In genomic region chr16:21263640-21264211, GRCh38 we compare ENCODE assay signal across 8 cellular contexts. TPM values are rescaled to one million over a fixed set of nuclear protein-coding genes. Genes with fewer than 3 reads are reported as not detected.
DNase-seq lines count a peak whose midpoint lies in the region; ATAC-seq and TF ChIP-seq lines count a peak whose summit lies in the region.

No MANE protein-coding gene starts in this region.

- H3K9ac ChIP-seq in BLaER1: no peak overlapping the region
- H3K9ac ChIP-seq in fibroblast of lung (ENCODE audit: insufficient read depth, low read length): no peak overlapping the region

- H3K79me2 ChIP-seq in fibroblast of lung (ENCODE audit: control insufficient read depth, insufficient read depth, low read length): no peaks in the 10 kb centered on the region

- H4K20me1 ChIP-seq in BLaER1 (no peaks in the 10 kb centered on the region), fibroblast of lung (ENCODE audit: control insufficient read depth, extremely low read depth, insufficient read depth, low read length) (no peaks in the 10 kb centered on the region)

- no peak overlapping the region for H2AFZ ChIP-seq in fibroblast of lung (ENCODE audit: low read length)

- DNase-seq in HK-2 (ENCODE audit: unreplicated experiment) (peak; percentile 32), fibroblast of lung (ENCODE audit: low read depth in 2 of 2) (peak; percentile 16 to 28), NCI-H2227 (lab: John Stamatoyannopoulos, UW; ENCODE audit: unreplicated experiment) (no peak), RWPE1 (ENCODE audit: low spot score) (no peak), GDM1 (lab: John Stamatoyannopoulos, UW) (no peak)
- no peak for DNase-seq in activated CD4-positive, alpha-beta T cell treated with anti-CD3 and anti-CD28 coated beads for 48 hours

- H3K4me1 ChIP-seq in BLaER1 (peaks cover 37% of the 10 kb centered on the region), fibroblast of lung (ENCODE audit: control insufficient read depth, extremely low read depth, insufficient read depth, low read length) (peaks cover 5% of the 10 kb centered on the region)

- no peak overlapping the region for H3K4me3 ChIP-seq in BLaER1
- no peak overlapping the region for H3K4me3 ChIP-seq in fibroblast of lung (replicated peaks in 1 of 4; ENCODE audit: control extremely low read depth in 1 of 4, insufficient read depth in 1 of 4, low read depth in 3 of 4, low read length in 4 of 4)

- no peaks in the 10 kb centered on the region for H3K27me3 ChIP-seq in BLaER1
- H3K27me3 ChIP-seq in fibroblast of lung (ENCODE audit: control insufficient read depth, insufficient read depth, low read length): no peaks in the 10 kb centered on the region

- H3K36me3 ChIP-seq in BLaER1: no peaks in the 10 kb centered on the region
- no peaks in the 10 kb centered on the region for H3K36me3 ChIP-seq in fibroblast of lung (ENCODE audit: control insufficient read depth, insufficient read depth, low read length)

- CTCF ChIA-PET in RWPE1 (lab: Yijun Ruan, JAX): no interaction called here

- peak overlapping the region; percentile 48; the same call in 1 of the 2 replicates for H3K27ac ChIP-seq in BLaER1
- no peak overlapping the region for H3K27ac ChIP-seq in fibroblast of lung (ENCODE audit: insufficient read depth, low read length)
- no peak overlapping the region for H3K27ac ChIP-seq in RWPE1

- POLR2A ChIA-PET in RWPE1 (lab: Yijun Ruan, JAX; ENCODE audit: low non-redundant PET): no interaction called here

- H3K9me3 ChIP-seq in BLaER1 (no peaks in the 10 kb centered on the region), fibroblast of lung (ENCODE audit: control insufficient read depth, insufficient read depth, low read depth, low read length) (no peaks in the 10 kb centered on the region)

- no peak for TF ChIP-seq CTCF in fibroblast of lung (conservative IDR thresholded peaks at IDR 0.05 in 1 of 2, IDR thresholded peaks at IDR 0.05 in 1 of 2; ENCODE audit: low read depth in 1 of 2, low read length in 2 of 2)
- TF ChIP-seq CTCF in RWPE1 (conservative IDR thresholded peaks at IDR 0.05; ENCODE audit: low read depth): no peak

- H3K4me2 ChIP-seq in BLaER1: peak overlapping the region; percentile 66
- peak overlapping the region; percentile 38 for H3K4me2 ChIP-seq in fibroblast of lung (ENCODE audit: extremely low read depth, insufficient read depth, low read length)

- ATAC-seq in GM19438 (IDR thresholded peaks at IDR 0.05; ENCODE audit: low read depth, unreplicated experiment): peak; percentile 94

RNA-seq across cellular contexts. Expression of gene CRYM, which starts 14.4 kb away (rescaled TPM):
- total RNA-seq in fibroblast of lung: 0.26 and 0.50 TPM in 2 replicates
- polyA plus RNA-seq in fibroblast of lung: 0.06 and 0.30 TPM in 2 replicates
- 0.69 TPM in 1 of 2 replicates, not detected in the other for polyA plus RNA-seq in fibroblast of lung (2012)
- polyA minus RNA-seq in fibroblast of lung (ENCODE audit: low replicate concordance): not detected in 2 replicates

RNA-seq across cellular contexts. Expression of gene ANKS4B, which starts 30.2 kb away (rescaled TPM):
- not detected in 2 replicates for total RNA-seq in fibroblast of lung
- not detected in 2 replicates for polyA plus RNA-seq in fibroblast of lung
- polyA plus RNA-seq in fibroblast of lung (2012): not detected in 2 replicates
- polyA minus RNA-seq in fibroblast of lung (ENCODE audit: low replicate concordance): not detected in 2 replicates

RNA-seq across cellular contexts. Expression of gene ZP2, which starts 52.4 kb away (rescaled TPM):
- total RNA-seq in fibroblast of lung: not detected in 2 replicates
- not detected in 2 replicates for polyA plus RNA-seq in fibroblast of lung
- polyA plus RNA-seq in fibroblast of lung (2012): not detected in 2 replicates
- not detected in 2 replicates for polyA minus RNA-seq in fibroblast of lung (ENCODE audit: low replicate concordance)

Comparison
In these comparisons a context has a peak if more than half of its experiments do, and no peak if none do; other contexts are left out.
1. DNase-seq: peak in HK-2 (single experiment) and fibroblast of lung (2 of 2); none in NCI-H2227 (single experiment), RWPE1 (single experiment), GDM1 (single experiment) and activated CD4-positive, alpha-beta T cell treated with anti-CD3 and anti-CD28 coated beads for 48 hours (single experiment).